12 cellular contexts compared by ENCODE assay signal in genomic region chr16:31344712-31345111, GRCh38. TPM values are rescaled to one million over a fixed set of nuclear protein-coding genes. Genes with fewer than 3 reads are reported as not detected.
DNase-seq lines count a peak whose midpoint lies in the region; ATAC-seq, FAIRE-seq and TF ChIP-seq lines count a peak whose summit lies in the region.
"Had no signal": no experiment of that assay in that cellular context is flagged by ENCODE, and none has a peak within 500 bp of the region (broad histone marks: within the 10 kb centered on the region; RNA-seq: fewer than 3 reads in every experiment).

No MANE protein-coding gene starts in this region.

- H3K9me3 ChIP-seq in HepG2 (ENCODE audit: low read length) = no peaks in the 10 kb centered on the region

- no peak overlapping the region for H3K9ac ChIP-seq in HepG2 (ENCODE audit: insufficient read depth, low read depth, low read length)

- peaks cover 0 to 13% of the 10 kb centered on the region in 2 experiments; a peak in 4 of 5 replicates for H3K27me3 ChIP-seq in HepG2 (ENCODE audit: control insufficient read depth in 1 of 2, insufficient read depth in 2 of 2, low read length in 2 of 2)

- no peak for TF ChIP-seq RAD21 in HepG2 (CRISPR knock-in tag; IDR thresholded peaks at IDR 0.05)

- no peak for TF ChIP-seq POLR2A in HepG2 (IDR thresholded peaks at IDR 0.05; ENCODE audit: insufficient read depth in 1 of 2, low read depth in 2 of 2, low read length in 2 of 2)

- H3K27ac ChIP-seq in HepG2 (ENCODE audit: extremely low read length, insufficient read depth, low read length) = no peak overlapping the region
- H3K27ac ChIP-seq: dorsolateral prefrontal cortex had no signal

- no peaks in the 10 kb centered on the region for H3K36me3 ChIP-seq in HepG2 (replicated peaks in 1 of 2; ENCODE audit: control insufficient read depth in 1 of 2, insufficient read depth in 2 of 2, low read length in 2 of 2)

- TF ChIP-seq CTCF in GM20000 (IDR thresholded peaks at IDR 0.05; ENCODE audit: extremely low read depth, missing control alignments) (no peak), HepG2 (CRISPR knock-in tag; IDR thresholded peaks at IDR 0.05) (no peak)

- no peak overlapping the region for H2AFZ ChIP-seq in HepG2 (ENCODE audit: low read length)

- H3K79me2 ChIP-seq in HepG2 (ENCODE audit: insufficient read depth, low read length) = no peaks in the 10 kb centered on the region

- no TSS peak for BruUV-seq in HepG2 (replicated peaks; lab: Mats Ljungman, UMichigan)

- FAIRE-seq in HepG2 (lab: Jason Lieb, UNC) = no peak

- H3K4me2 ChIP-seq in HepG2 (ENCODE audit: low read depth, low read length) = peak overlapping the region; percentile 57

- TF ChIP-seq EP300 in HepG2 (IDR thresholded peaks at IDR 0.05; ENCODE audit: low read depth in 2 of 2, low read length in 2 of 2) (no peak), HepG2 (CRISPR knock-in tag; IDR thresholded peaks at IDR 0.05; ENCODE audit: borderline replicate concordance) (no peak)

- no peak overlapping the region; a peak in 1 of 6 replicates for H3K4me3 ChIP-seq in HepG2 (replicated peaks in 1 of 3; ENCODE audit: insufficient read depth in 1 of 3, low read depth in 2 of 3, low read length in 3 of 3)
- H3K4me3 ChIP-seq: dorsolateral prefrontal cortex had no signal

- DNase-seq in GM20000 (ENCODE audit: low spot score) (peak; percentile 79), HepG2 (ENCODE audit: low spot score) (peak; percentile 8), foreskin melanocyte (no peak), DMS114 treated with DMSO at 0.1 percent for 48 hours (lab: John Stamatoyannopoulos, UW; ENCODE audit: unreplicated experiment) (no peak)
- DNase-seq in activated CD4-positive, alpha-beta T cell treated with anti-CD3 and anti-CD28 coated beads, Interleukin-2, amount 50 U/mL, for 48 hours = no peak
- DNase-seq: DMS79 treated with DMSO at 0.1 percent for 48 hours, nucleus accumbens, SHP77 had no signal

- 5% methylated on average over 9 of the region's 9 CpGs for WGBS in HepG2 (ENCODE audit: low lambda C conversion rate)

- CTCF ChIA-PET in HepG2 (lab: Yijun Ruan, JAX; ENCODE audit: low intra/inter-chr PET ratio, low total read pairs) = no interaction called here

- intact Hi-C loops in HepG2 (cut with micrococcal nuclease; ENCODE audit: unreplicated experiment) = no loop called here

- POLR2A ChIA-PET in HepG2 (lab: Yijun Ruan, JAX) = no interaction called here

- in situ Hi-C loops in HepG2 (cut with HindIII; ENCODE audit: extremely low pct_ligation_motif_present, low pct_unique_long_range_greater_than_20kb) = no loop called here

- no peaks in the 10 kb centered on the region for H4K20me1 ChIP-seq in HepG2 (ENCODE audit: insufficient read depth, low read length)

- ATAC-seq in GM18508 (IDR thresholded peaks at IDR 0.05; ENCODE audit: insufficient read depth, unreplicated experiment) = peak; percentile 87
- ATAC-seq in HG03159 (IDR thresholded peaks at IDR 0.05; ENCODE audit: unreplicated experiment) = peak; percentile 86
- ATAC-seq in HepG2 = peak; percentile 85
- no peak for ATAC-seq in HG03025 (IDR thresholded peaks at IDR 0.05; ENCODE audit: low FRiP score, unreplicated experiment)

- peaks cover 11% of the 10 kb centered on the region for H3K4me1 ChIP-seq in HepG2 (ENCODE audit: insufficient read depth, low read length)

TF ChIP-seq in HepG2, 621 proteins besides CTCF, POLR2A, EP300 and RAD21 (continues in another document):
- no peak for TF ChIP-seq ARID2 (CRISPR knock-in tag; IDR thresholded peaks at IDR 0.05; ENCODE audit: borderline replicate concordance)
- TF ChIP-seq NONO (IDR thresholded peaks at IDR 0.05) = no peak
- no peak for TF ChIP-seq NONO (CRISPR knock-in tag; conservative IDR thresholded peaks at IDR 0.05)
- peak; percentile 41; the same call in 1 of the 2 replicates for TF ChIP-seq HNF4A (CRISPR knock-in tag; IDR thresholded peaks at IDR 0.05)
- no peak for TF ChIP-seq RBFOX2 (IDR thresholded peaks at IDR 0.05; ENCODE audit: low read depth, low read length)
- TF ChIP-seq PCBP1 (IDR thresholded peaks at IDR 0.05; ENCODE audit: borderline replicate concordance, low read depth, low read length) = no peak
- no peak for TF ChIP-seq SIX4 (CRISPR knock-in tag; IDR thresholded peaks at IDR 0.05)
- no peak for TF ChIP-seq ZNF737 (CRISPR knock-in tag; IDR thresholded peaks at IDR 0.05; ENCODE audit: borderline replicate concordance)
- no peak for TF ChIP-seq ZNF776 (CRISPR knock-in tag; IDR thresholded peaks at IDR 0.05)
- no peak for TF ChIP-seq PAXIP1 (CRISPR knock-in tag; conservative IDR thresholded peaks at IDR 0.05)

RNA-seq across cellular contexts. Expression of gene ITGAX, which starts 10.3 kb away (rescaled TPM):
- total RNA-seq in HepG2 (2016; rRNA removed; fragmentation: Illumina TruSeq; extraction: Trizol) = not detected in 2 replicates
- 0.18 TPM in 1 of 2 replicates, not detected in the other for total RNA-seq in HepG2 (2016; cell fraction: cytosol; rRNA removed; fragmentation: Illumina TruSeq; extraction: Trizol; ENCODE audit: low read depth)
- total RNA-seq in HepG2 (2016; cell fraction: insoluble cytoplasmic fraction; rRNA removed; fragmentation: Illumina TruSeq; extraction: Trizol) = not detected in 2 replicates
- total RNA-seq in HepG2 (2016; cell fraction: membrane; rRNA removed; fragmentation: Illumina TruSeq; extraction: Trizol) = not detected in 2 replicates
- not detected in 2 replicates for total RNA-seq in HepG2 (2016; cell fraction: nucleus; rRNA removed; fragmentation: Illumina TruSeq; extraction: Trizol)
- polyA plus RNA-seq in HepG2 (2011; rRNA removed) = 0.32 and 0.42 TPM in 2 replicates
- 0.12 and 0.23 TPM in 2 replicates for polyA plus RNA-seq in HepG2 (2011; cell fraction: cytosol; rRNA removed)
- polyA plus RNA-seq in HepG2 (2011; cell fraction: nucleus; rRNA removed) = 1.00 and 1.2 TPM in 2 replicates
- 0.07 and 0.17 TPM in 2 replicates for polyA plus RNA-seq in HepG2 (2012)
- not detected in 2 replicates for polyA plus RNA-seq in HepG2 (2016; cell fraction: cytosol; fragmentation: Illumina TruSeq; extraction: Trizol; ENCODE audit: low read depth)
- not detected in 2 replicates for polyA plus RNA-seq in HepG2 (2016; cell fraction: insoluble cytoplasmic fraction; fragmentation: Illumina TruSeq; extraction: Trizol; ENCODE audit: low read depth)
- not detected in 2 replicates for polyA plus RNA-seq in HepG2 (2016; cell fraction: membrane; fragmentation: Illumina TruSeq; extraction: Trizol; ENCODE audit: low read depth)
- polyA plus RNA-seq in HepG2 (2016; cell fraction: nucleus; fragmentation: Illumina TruSeq; extraction: Trizol; ENCODE audit: insufficient read depth, low read depth) = not detected in 2 replicates
- polyA minus RNA-seq in HepG2 (2011; rRNA and poly(A)+ RNA removed; ENCODE audit: low replicate concordance) = 0.05 and 0.28 TPM in 2 replicates
- 0.30 TPM in 1 of 2 replicates, not detected in the other for polyA minus RNA-seq in HepG2 (2011; cell fraction: cytosol; rRNA and poly(A)+ RNA removed)
- 0.13 and 0.37 TPM in 2 replicates for polyA minus RNA-seq in HepG2 (2011; cell fraction: nucleus; rRNA and poly(A)+ RNA removed)

RNA-seq across cellular contexts. Expression of gene ITGAD, which starts 48.4 kb away (rescaled TPM):
- total RNA-seq in HepG2 (2016; rRNA removed; fragmentation: Illumina TruSeq; extraction: Trizol) = not detected in 2 replicates
- not detected in 2 replicates for total RNA-seq in HepG2 (2016; cell fraction: cytosol; rRNA removed; fragmentation: Illumina TruSeq; extraction: Trizol; ENCODE audit: low read depth)
- not detected in 2 replicates for total RNA-seq in HepG2 (2016; cell fraction: insoluble cytoplasmic fraction; rRNA removed; fragmentation: Illumina TruSeq; extraction: Trizol)
- total RNA-seq in HepG2 (2016; cell fraction: membrane; rRNA removed; fragmentation: Illumina TruSeq; extraction: Trizol) = not detected in 2 replicates
- not detected in 2 replicates for total RNA-seq in HepG2 (2016; cell fraction: nucleus; rRNA removed; fragmentation: Illumina TruSeq; extraction: Trizol)
- not detected in 2 replicates for polyA plus RNA-seq in HepG2 (2011; rRNA removed)
- not detected in 2 replicates for polyA plus RNA-seq in HepG2 (2011; cell fraction: cytosol; rRNA removed)
- not detected in 2 replicates for polyA plus RNA-seq in HepG2 (2011; cell fraction: nucleus; rRNA removed)
- polyA plus RNA-seq in HepG2 (2012) = not detected in 2 replicates
- polyA plus RNA-seq in HepG2 (2016; cell fraction: cytosol; fragmentation: Illumina TruSeq; extraction: Trizol; ENCODE audit: low read depth) = not detected in 2 replicates
- not detected in 2 replicates for polyA plus RNA-seq in HepG2 (2016; cell fraction: insoluble cytoplasmic fraction; fragmentation: Illumina TruSeq; extraction: Trizol; ENCODE audit: low read depth)
- not detected in 2 replicates for polyA plus RNA-seq in HepG2 (2016; cell fraction: membrane; fragmentation: Illumina TruSeq; extraction: Trizol; ENCODE audit: low read depth)
- polyA plus RNA-seq in HepG2 (2016; cell fraction: nucleus; fragmentation: Illumina TruSeq; extraction: Trizol; ENCODE audit: insufficient read depth, low read depth) = not detected in 2 replicates
- polyA minus RNA-seq in HepG2 (2011; rRNA and poly(A)+ RNA removed; ENCODE audit: low replicate concordance) = not detected in 2 replicates
- not detected in 2 replicates for polyA minus RNA-seq in HepG2 (2011; cell fraction: cytosol; rRNA and poly(A)+ RNA removed)
- polyA minus RNA-seq in HepG2 (2011; cell fraction: nucleus; rRNA and poly(A)+ RNA removed) = not detected in 2 replicates

Comparison
In these comparisons a context has a peak if more than half of its experiments do, and no peak if none do; other contexts are left out.
1. DNase-seq: peak in GM20000 (single experiment) and HepG2 (single experiment); none in foreskin melanocyte (single experiment), activated CD4-positive, alpha-beta T cell treated with anti-CD3 and anti-CD28 coated beads, Interleukin-2, amount 50 U/mL, for 48 hours (0 of 2) and DMS114 treated with DMSO at 0.1 percent for 48 hours (single experiment).